11 cellular contexts compared by ENCODE assay signal in the genomic region with DNA sequence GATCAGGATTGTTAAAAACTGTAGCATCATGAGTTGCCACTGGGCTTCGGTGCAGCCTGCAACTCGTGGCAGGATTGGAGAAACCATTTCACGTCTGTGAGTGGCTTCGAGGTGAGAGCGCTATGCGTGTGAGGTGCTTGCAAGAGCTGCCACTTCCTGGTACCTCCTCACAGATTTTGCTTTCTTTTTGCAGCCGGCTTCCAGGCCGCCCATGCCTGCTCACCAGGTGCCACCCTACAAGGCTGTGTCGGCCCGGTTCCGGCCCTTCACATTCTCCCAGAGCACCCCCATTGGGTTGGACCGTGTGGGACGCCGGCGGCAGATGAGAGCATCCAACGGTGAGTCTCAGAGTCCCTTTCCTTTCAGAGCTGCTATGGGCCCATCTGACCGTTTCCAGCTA. TPM values are rescaled to one million over a fixed set of nuclear protein-coding genes. Genes with fewer than 3 reads are reported as not detected.
DNase-seq lines count a peak whose midpoint lies in the region; ATAC-seq and TF ChIP-seq lines count a peak whose summit lies in the region.
"Had no signal": no experiment of that assay in that cellular context is flagged by ENCODE, and none has a peak within 500 bp of the region (broad histone marks: within the 10 kb centered on the region; RNA-seq: fewer than 3 reads in every experiment).

No MANE protein-coding gene starts in this region.

- no peak overlapping the region for H3T11ph ChIP-seq in H9 (ENCODE audit: low read length)

- H3K79me1 ChIP-seq in H9 (ENCODE audit: insufficient read depth, low read depth, low read length, poor library complexity, severe bottlenecking): no peaks in the 10 kb centered on the region

- H4K20me1 ChIP-seq in H9 (ENCODE audit: control insufficient read depth, insufficient read depth, insufficient read length): no peaks in the 10 kb centered on the region

- H3K14ac ChIP-seq in H9 (ENCODE audit: insufficient read depth, low read length): no peak overlapping the region

- no peak overlapping the region for H4K5ac ChIP-seq in H9 (ENCODE audit: insufficient read length, low read depth, low read length)

- H3K36me3 Mint-ChIP-seq in H9 (ENCODE audit: insufficient read depth in 1 of 3, low read depth in 3 of 3): peaks cover 8 to 13% (median 11%) of the 10 kb centered on the region in 3 experiments; a peak in 4 of 7 replicates

- no peak overlapping the region for H2BK20ac ChIP-seq in H9 (ENCODE audit: low read depth, low read length, poor library complexity, severe bottlenecking)

- H2BK120ac ChIP-seq in H9 (ENCODE audit: low read depth, low read length, poor library complexity, severe bottlenecking): no peak overlapping the region

- H3K27me3 Mint-ChIP-seq in stimulated activated naive CD8-positive, alpha-beta T cell treated with anti-CD3 and anti-CD28 coated beads, Interleukin-15, amount 100 ng/mL, for 72 hours: no peaks in the 10 kb centered on the region
- no peaks in the 10 kb centered on the region for H3K27me3 Mint-ChIP-seq in H9 (ENCODE audit: low read depth)

- no peak overlapping the region for H2AK5ac ChIP-seq in H9 (ENCODE audit: insufficient read length, low read length)

- H2BK15ac ChIP-seq in H9 (ENCODE audit: low read depth, low read length): no peak overlapping the region

- no peaks in the 10 kb centered on the region for H3K27me3 ChIP-seq in H9 (ENCODE audit: insufficient read depth, low read length)
- H3K27me3 ChIP-seq: cardiac muscle cell, SJCRH30 had no signal

- H3K23me2 ChIP-seq in H9 (ENCODE audit: insufficient read length, low read depth, low read length, poor library complexity, severe bottlenecking): no peaks in the 10 kb centered on the region

- no peak for TF ChIP-seq CTCF in H9 (conservative IDR thresholded peaks at IDR 0.05)

- no peak overlapping the region for H3K4me2 ChIP-seq in H9 (ENCODE audit: insufficient read depth, insufficient read length, low read length)

- H3K79me2 ChIP-seq in H9 (ENCODE audit: insufficient read depth, low read length): no peaks in the 10 kb centered on the region; the same call in 1 of the 2 replicates

- no peaks in the 10 kb centered on the region; the same call in 1 of the 2 replicates for H3K4me1 ChIP-seq in H9 (ENCODE audit: insufficient read depth, low read length)

- H3K27ac Mint-ChIP-seq in stimulated activated naive CD8-positive, alpha-beta T cell treated with anti-CD3 and anti-CD28 coated beads, Interleukin-15, amount 100 ng/mL, for 72 hours: peak overlapping the region; percentile 98 to 99
- no peak overlapping the region; a peak in 1 of 7 replicates for H3K27ac Mint-ChIP-seq in H9

- H4K8ac ChIP-seq in H9 (replicated peaks; ENCODE audit: insufficient read length, low read depth, low read length): no peak overlapping the region

- no peaks in the 10 kb centered on the region for H3K9me3 ChIP-seq in H9 (ENCODE audit: control insufficient read depth, low read depth, low read length)
- H3K9me3 ChIP-seq: SJCRH30 had no signal

- H3K18ac ChIP-seq in H9 (ENCODE audit: insufficient read length, low read depth, low read length): no peak overlapping the region

- no peak overlapping the region for H3K4ac ChIP-seq in H9 (ENCODE audit: low read depth, low read length)

- no peak overlapping the region for H3K9ac ChIP-seq in H9 (ENCODE audit: extremely low read depth, insufficient read length, low read length)

- peaks cover 80% of the 10 kb centered on the region for H3K4me1 Mint-ChIP-seq in stimulated activated naive CD8-positive, alpha-beta T cell treated with anti-CD3 and anti-CD28 coated beads, Interleukin-15, amount 100 ng/mL, for 72 hours
- H3K4me1 Mint-ChIP-seq in H9: peaks cover 14 to 18% of the 10 kb centered on the region in 2 experiments

- peak overlapping the region; percentile 86 to 92 for H3K4me3 Mint-ChIP-seq in stimulated activated naive CD8-positive, alpha-beta T cell treated with anti-CD3 and anti-CD28 coated beads, Interleukin-15, amount 100 ng/mL, for 72 hours
- H3K4me3 Mint-ChIP-seq in H9: no peak overlapping the region

- no peak overlapping the region for H3K56ac ChIP-seq in H9 (ENCODE audit: insufficient read length, low read depth, low read length)

- H3K27ac ChIP-seq in skin epidermis (peak overlapping the region in 11 of 21 experiments; percentile 22 to 82 (median 64)), H9 (ENCODE audit: insufficient read length, low read depth, low read length) (no peak overlapping the region)
- H3K27ac ChIP-seq: cardiac muscle cell, SJCRH30 had no signal

- no CpG with 5 or more reads among the region's 17 CpGs for WGBS in H9 (ENCODE audit: extremely low coverage, insufficient read length, low lambda C conversion rate)

- no peak overlapping the region for H2AFZ ChIP-seq in H9 (ENCODE audit: low read length)

- peak; percentile 47 to 64 for DNase-seq in activated CD4-positive, alpha-beta T cell treated with anti-CD3 and anti-CD28 coated beads for 24 hours (ENCODE audit: low read depth in 2 of 2)
- peak; percentile 74 for DNase-seq in activated gamma-delta T cell treated with anti-CD3 and anti-CD28 coated beads, Interleukin-2, amount 50 U/mL, for 16 hours (ENCODE audit: low read depth)
- DNase-seq in stimulated activated naive CD8-positive, alpha-beta T cell treated with anti-CD3 and anti-CD28 coated beads, Interleukin-15, amount 100 ng/mL, for 72 hours: peak; percentile 80 to 90
- DNase-seq in COLO668 (lab: John Stamatoyannopoulos, UW; ENCODE audit: unreplicated experiment): no peak
- no peak for DNase-seq in H9
- DNase-seq in NCI-H510A (lab: John Stamatoyannopoulos, UW): no peak
- no peak for DNase-seq in SKM-1 treated with dmso at 0.1 percent for 144 hours (lab: John Stamatoyannopoulos, UW; ENCODE audit: unreplicated experiment)
- DNase-seq: GF-D8, SJCRH30 had no signal

- peak overlapping the region; percentile 10 to 41 (median 30) for H3K4me3 ChIP-seq in skin epidermis
- H3K4me3 ChIP-seq: cardiac muscle cell, SJCRH30 had no signal

- H2BK5ac ChIP-seq in H9 (ENCODE audit: insufficient read length, low read length): no peak overlapping the region

- no peak overlapping the region for H4K91ac ChIP-seq in H9 (ENCODE audit: insufficient read length, low read depth, low read length)

- H3K23ac ChIP-seq in H9 (ENCODE audit: insufficient read length, low read depth, low read length): no peak overlapping the region

- no peaks in the 10 kb centered on the region for H3K9me3 Mint-ChIP-seq in stimulated activated naive CD8-positive, alpha-beta T cell treated with anti-CD3 and anti-CD28 coated beads, Interleukin-15, amount 100 ng/mL, for 72 hours
- H3K9me3 Mint-ChIP-seq in H9: no peaks in the 10 kb centered on the region

- peak; percentile 87 for ATAC-seq in stimulated activated naive CD8-positive, alpha-beta T cell treated with anti-CD3 and anti-CD28 coated beads, Interleukin-15, amount 100 ng/mL, for 72 hours

- no peak overlapping the region for H2BK12ac ChIP-seq in H9 (ENCODE audit: insufficient read length, low read depth, low read length)

RNA-seq across cellular contexts. Expression of a gene that starts 57.9 kb away (rescaled TPM):
- not detected in 2 replicates for total RNA-seq in H9 (2021)
- total RNA-seq: SJCRH30 had no signal

Comparison
In these comparisons a context has a peak if more than half of its experiments do, and no peak if none do; other contexts are left out.
1. DNase-seq: peak in activated CD4-positive, alpha-beta T cell treated with anti-CD3 and anti-CD28 coated beads for 24 hours (2 of 2), activated gamma-delta T cell treated with anti-CD3 and anti-CD28 coated beads, Interleukin-2, amount 50 U/mL, for 16 hours (single experiment) and stimulated activated naive CD8-positive, alpha-beta T cell treated with anti-CD3 and anti-CD28 coated beads, Interleukin-15, amount 100 ng/mL, for 72 hours (2 of 2); none in COLO668 (single experiment), H9 (single experiment), NCI-H510A (single experiment) and SKM-1 treated with dmso at 0.1 percent for 144 hours (single experiment).
2. H3K27ac Mint-ChIP-seq: peak in stimulated activated naive CD8-positive, alpha-beta T cell treated with anti-CD3 and anti-CD28 coated beads, Interleukin-15, amount 100 ng/mL, for 72 hours (2 of 2); none in H9 (0 of 3).
3. H3K4me3 Mint-ChIP-seq: peak in stimulated activated naive CD8-positive, alpha-beta T cell treated with anti-CD3 and anti-CD28 coated beads, Interleukin-15, amount 100 ng/mL, for 72 hours (2 of 2); none in H9 (0 of 2).